In the genomic region with DNA sequence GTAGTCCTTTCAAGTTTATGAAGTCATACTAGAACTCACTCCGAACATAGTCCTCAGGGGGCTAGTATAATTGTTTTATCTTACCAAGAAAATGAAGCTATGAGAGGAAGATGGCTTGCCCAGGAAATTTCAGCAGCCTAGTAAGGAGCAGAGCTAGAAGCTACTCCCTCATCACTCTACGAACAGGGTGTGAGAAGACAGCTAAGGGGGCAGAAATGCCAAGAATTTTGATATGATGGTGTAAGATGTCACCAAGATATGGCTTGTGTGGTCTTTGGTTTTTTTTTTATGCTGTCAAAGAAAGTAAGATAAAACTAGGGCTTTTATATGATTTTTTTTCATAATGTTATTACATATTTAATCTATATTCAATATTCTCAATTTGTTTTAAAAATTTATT, we compare ENCODE assay signal across 27 cellular contexts.
"Had no signal": no experiment of that assay in that cellular context is flagged by ENCODE, and none has a peak within 500 bp of the region (broad histone marks: within the 10 kb centered on the region; RNA-seq: fewer than 3 reads in every experiment).

No MANE protein-coding gene starts in this region.

- H3K4me2 ChIP-seq: hepatocyte had no signal

- ATAC-seq: esophagus mucosa; foreskin keratinocyte; gastroesophageal sphincter; heart left ventricle; left lobe of liver; naive thymus-derived CD8-positive, alpha-beta T cell; stimulated activated memory B cell treated with anti-CD40 and anti-IgM and Interleukin-4, amounts not matched to agents 10 μg/mL and 1 μg/mL and 100 μg/mL, for 72 hours; stimulated activated naive CD8-positive, alpha-beta T cell treated with anti-CD3 and anti-CD28 coated beads, Interleukin-15, Interleukin-2, amounts not matched to agents 100 U/mL and 50 U/mL, for 24 hours; upper lobe of right lung had no signal

- DNase-seq: dorsolateral prefrontal cortex; effector CD4-positive, alpha-beta T cell; endodermal cell; foreskin keratinocyte; heart left ventricle; kidney; naive thymus-derived CD8-positive, alpha-beta T cell; nephron progenitor cell; nucleus accumbens; sigmoid colon; spleen; stimulated activated CD4-positive, alpha-beta T cell treated with anti-CD3 and anti-CD28 coated beads, Interleukin-4, amount 100 ng/mL, for 4 hours; stimulated activated naive CD8-positive, alpha-beta T cell treated with anti-CD3 and anti-CD28 coated beads, Interleukin-15, Interleukin-2, amounts not matched to agents 100 U/mL and 50 U/mL, for 24 hours; transverse colon; upper lobe of right lung had no signal

- H3K27me3 ChIP-seq: foreskin keratinocyte, gastroesophageal sphincter, heart left ventricle, hepatocyte, right atrium auricular region, sigmoid colon, spleen, suprapubic skin, transverse colon, upper lobe of right lung, vagina had no signal

- H2AFZ ChIP-seq: hepatocyte had no signal

- H3K9me3 ChIP-seq: gastroesophageal sphincter, heart left ventricle, prostate gland, right atrium auricular region, sigmoid colon, spleen, suprapubic skin, transverse colon, upper lobe of right lung, vagina had no signal

- H3K4me3 ChIP-seq: dorsolateral prefrontal cortex, gastroesophageal sphincter, heart left ventricle, hepatocyte, lung, prostate gland, right atrium auricular region, sigmoid colon, skin epidermis, spleen, suprapubic skin, transverse colon, upper lobe of right lung, vagina had no signal

- H3K36me3 ChIP-seq: gastroesophageal sphincter, prostate gland, right atrium auricular region, sigmoid colon, spleen, suprapubic skin, transverse colon, upper lobe of right lung, vagina had no signal

- H3K27ac ChIP-seq: dorsolateral prefrontal cortex, epithelial cell of prostate, foreskin keratinocyte, gastroesophageal sphincter, heart left ventricle, hepatocyte, prostate gland, right atrium auricular region, sigmoid colon, skin epidermis, spleen, suprapubic skin, transverse colon, upper lobe of right lung, vagina had no signal

- H3K4me1 ChIP-seq: foreskin keratinocyte, gastroesophageal sphincter, prostate gland, right atrium auricular region, sigmoid colon, suprapubic skin, transverse colon, upper lobe of right lung, vagina had no signal
